In the genomic region with DNA sequence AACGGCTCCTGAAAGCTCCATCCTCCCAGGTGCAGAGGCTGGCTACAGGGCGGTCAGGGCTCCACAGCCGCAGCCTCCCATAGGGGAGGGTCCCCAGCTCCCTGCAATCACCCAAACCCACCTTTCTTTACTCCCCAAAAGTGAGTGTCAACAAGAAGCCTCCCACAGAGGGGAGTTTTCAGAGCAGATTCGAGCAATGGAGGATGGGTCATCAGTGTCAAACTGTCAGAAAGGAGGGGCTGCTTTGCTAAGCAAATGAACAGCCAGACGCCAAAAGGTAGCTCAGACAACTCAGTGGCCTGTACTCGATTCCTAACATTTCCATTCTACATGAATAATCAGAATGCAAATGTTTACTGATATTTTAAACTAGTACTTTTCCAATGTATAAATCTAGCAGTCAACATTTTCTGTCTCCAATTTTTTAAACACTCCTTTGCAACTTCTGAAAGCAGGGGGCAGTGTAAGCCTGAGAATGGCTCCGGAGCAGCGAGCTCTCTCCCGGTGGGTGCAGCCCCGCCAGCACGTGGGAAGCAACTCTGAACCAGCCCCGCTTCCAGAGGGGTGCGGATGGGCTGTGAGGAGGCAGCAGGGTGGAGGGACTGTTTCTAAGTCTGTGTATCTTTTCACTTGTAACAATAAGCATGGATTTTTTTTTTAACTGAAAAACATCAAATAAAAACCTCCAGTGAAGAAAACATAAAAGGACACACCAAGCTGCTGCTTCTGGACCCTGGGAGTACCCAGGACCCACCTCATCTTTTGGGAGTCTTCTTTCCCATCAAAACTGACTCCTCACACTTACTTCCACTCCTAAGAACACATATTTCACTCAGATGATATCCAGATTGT, we compare ENCODE assay signal across 8 cellular contexts.
DNase-seq lines count a peak whose midpoint lies in the region; ATAC-seq and TF ChIP-seq lines count a peak whose summit lies in the region.

No MANE protein-coding gene starts in this region.

- CTCF ChIA-PET in GM10248 (lab: Yijun Ruan, JAX) = interaction anchor here (0.6 to 3.0 kb wide), 35 partner anchors 9 to 372 kb away, joined by 3 to 57 read pairs (median 4); a partner anchor contains a TSS

- no peak overlapping the region for H3K4me3 ChIP-seq in cardiac fibroblast (replicated peaks in 1 of 2; ENCODE audit: low read depth in 2 of 2, low read length in 2 of 2)

- POLR2A ChIA-PET in GM10248 (lab: Yijun Ruan, JAX) = interaction anchor here (0.5 kb wide), 1 partner anchor 234 kb away, joined by 3 read pairs; no protein-coding TSS in a partner anchor

- DNase-seq in GM10248 (ENCODE audit: extremely low spot score) (peak; percentile 80), NCI-H1092 treated with DMSO at 0.1 percent for 48 hours (lab: John Stamatoyannopoulos, UW) (peak; percentile 25), cardiac fibroblast (ENCODE audit: low read depth in 2 of 2) (peak; percentile 65 to 66), islet precursor cell (peak; percentile 75)
- DNase-seq in activated CD4-positive, CD25-positive, alpha-beta regulatory T cell (lab: John Stamatoyannopoulos, UW) = peak; percentile 6 to 46 (median 36)
- DNase-seq in stimulated activated CD4-positive, alpha-beta T cell treated with anti-CD3 and anti-CD28 coated beads, Interleukin-2, amount 100 ng/mL, for 48 hours = peak; percentile 42 to 43

- TF ChIP-seq CTCF in GM10248 (IDR thresholded peaks at IDR 0.05; ENCODE audit: control extremely low read depth, extremely low read depth, low read depth, missing control alignments) (peak; percentile 67), cardiac fibroblast (IDR thresholded peaks at IDR 0.05; ENCODE audit: low read depth, low read length) (peak; percentile 62)

- ATAC-seq in HG02870 (IDR thresholded peaks at IDR 0.05; ENCODE audit: unreplicated experiment) (no peak), GM18870 (IDR thresholded peaks at IDR 0.05; ENCODE audit: unreplicated experiment) (no peak)

Comparison
In these comparisons a context has a peak if more than half of its experiments do, and no peak if none do; other contexts are left out.
1. DNase-seq: peak in every context shown above with its lines; median percentile 80 in GM10248; 75 in islet precursor cell; 66 in cardiac fibroblast; 42 in stimulated activated CD4-positive, alpha-beta T cell treated with anti-CD3 and anti-CD28 coated beads, Interleukin-2, amount 100 ng/mL, for 48 hours; 36 in activated CD4-positive, CD25-positive, alpha-beta regulatory T cell; 25 in NCI-H1092 treated with DMSO at 0.1 percent for 48 hours.